ENCODE assay signal across 18 cellular contexts in genomic region chrX:67044029-67044653, GRCh38.
"Had no signal": no experiment of that assay in that cellular context is flagged by ENCODE, and none has a peak within 500 bp of the region (broad histone marks: within the 10 kb centered on the region; RNA-seq: fewer than 3 reads in every experiment).

No MANE protein-coding gene starts in this region.

- H3K27me3 ChIP-seq: heart left ventricle, right atrium auricular region, tibial nerve had no signal

- DNase-seq: cortex of kidney; dorsolateral prefrontal cortex; effector memory CD4-positive, alpha-beta T cell; heart left ventricle; hippocampal formation; kidney glomerular epithelial cell; left ventricle myocardium superior; mesendoderm; naive B cell; nephron progenitor cell; stimulated activated CD4-positive, alpha-beta T cell treated with anti-CD3 and anti-CD28 coated beads, Interleukin-2, amount 100 ng/mL, for 48 hours; stimulated activated naive CD4-positive, alpha-beta T cell treated with Interleukin-2 at 50 U/mL for 16 hours had no signal

- H3K4me1 ChIP-seq: heart left ventricle, parathyroid adenoma, right atrium auricular region, tibial nerve had no signal

- H3K4me1 Mint-ChIP-seq: central memory CD8-positive, alpha-beta T cell; naive B cell; nephron progenitor cell had no signal

- H3K36me3 ChIP-seq: heart left ventricle, right atrium auricular region, tibial nerve had no signal

- H3K36me3 Mint-ChIP-seq: naive B cell had no signal

- ATAC-seq: esophagus mucosa, heart left ventricle, left ventricle myocardium superior had no signal

- H3K27me3 Mint-ChIP-seq: central memory CD8-positive, alpha-beta T cell; naive B cell had no signal

- H3K27ac ChIP-seq: dorsolateral prefrontal cortex, heart left ventricle, parathyroid adenoma, right atrium auricular region, tibial nerve had no signal

- H3K9me3 ChIP-seq: heart left ventricle, right atrium auricular region, tibial nerve had no signal

- H3K27ac Mint-ChIP-seq: naive B cell, nephron progenitor cell had no signal

- H3K4me3 Mint-ChIP-seq: central memory CD8-positive, alpha-beta T cell; naive B cell; nephron progenitor cell had no signal

- H3K4me3 ChIP-seq: dorsolateral prefrontal cortex, heart left ventricle, right atrium auricular region, smooth muscle cell, tibial nerve had no signal

- H3K9me3 Mint-ChIP-seq: central memory CD8-positive, alpha-beta T cell had no signal
